Comparison of ENCODE assay signal across 23 cellular contexts in genomic region chr19:6359942-6360341, GRCh38. TPM values are rescaled to one million over a fixed set of nuclear protein-coding genes. Genes with fewer than 3 reads are reported as not detected.
A peak's percentile ranks its signal among the peaks of the same experiment; 100 is the strongest.
DNase-seq lines count a peak whose midpoint lies in the region; ATAC-seq and TF ChIP-seq lines count a peak whose summit lies in the region.
"Had no signal": no experiment of that assay in that cellular context is flagged by ENCODE, and none has a peak within 500 bp of the region (broad histone marks: within the 10 kb centered on the region; RNA-seq: fewer than 3 reads in every experiment).

No MANE protein-coding gene starts in this region.

- H3K9me3 ChIP-seq in T-helper 17 cell (ENCODE audit: control insufficient read depth, low read length, poor library complexity, severe bottlenecking) (no peaks in the 10 kb centered on the region), aorta (ENCODE audit: control insufficient read depth, low read length) (no peaks in the 10 kb centered on the region)
- H3K9me3 ChIP-seq: Peyer's patch had no signal

- H3K27ac Mint-ChIP-seq in natural killer cell, result peak overlapping the region in 1 of 2 donors; percentile 16
- no peak overlapping the region for H3K27ac Mint-ChIP-seq in natural killer cell treated with Interleukin-12 subunit alpha and Interleukin-12 subunit beta and Interleukin-15 and Interleukin-18, amount 100 ng/mL, for 72 hours
- no peak overlapping the region for H3K27ac Mint-ChIP-seq in T-helper 17 cell
- H3K27ac Mint-ChIP-seq in immature natural killer cell, result peak overlapping the region in 1 of 6 donors; percentile 21
- H3K27ac Mint-ChIP-seq: HFFc6 had no signal

- H3K36me3 Mint-ChIP-seq in natural killer cell, result no peaks in the 10 kb centered on the region
- no peaks in the 10 kb centered on the region for H3K36me3 Mint-ChIP-seq in natural killer cell treated with Interleukin-12 subunit alpha and Interleukin-12 subunit beta and Interleukin-15 and Interleukin-18, amount 100 ng/mL, for 72 hours
- H3K36me3 Mint-ChIP-seq in T-helper 17 cell (ENCODE audit: low read depth), result peaks cover 5% of the 10 kb centered on the region
- no peaks in the 10 kb centered on the region for H3K36me3 Mint-ChIP-seq in immature natural killer cell

- ATAC-seq in natural killer cell (no peak), T-helper 17 cell (no peak), aorta (ENCODE audit: low FRiP score) (no peak), GM21576 (IDR thresholded peaks at IDR 0.05; ENCODE audit: unreplicated experiment) (no peak)
- no peak for ATAC-seq in natural killer cell treated with Interleukin-12 subunit alpha and Interleukin-12 subunit beta and Interleukin-15 and Interleukin-18, amount 100 ng/mL, for 72 hours

- peak overlapping the region; percentile 4 for H3K4me3 Mint-ChIP-seq in natural killer cell
- no peak overlapping the region for H3K4me3 Mint-ChIP-seq in natural killer cell treated with Interleukin-12 subunit alpha and Interleukin-12 subunit beta and Interleukin-15 and Interleukin-18, amount 100 ng/mL, for 72 hours
- H3K4me3 Mint-ChIP-seq in T-helper 17 cell, result peak overlapping the region; percentile 63
- H3K4me3 Mint-ChIP-seq in immature natural killer cell, result peak overlapping the region in 3 of 5 donors; percentile 5 to 31 (median 30)

- no peak for TF ChIP-seq CTCF in natural killer cell (IDR thresholded peaks at IDR 0.05)

- no peaks in the 10 kb centered on the region for H3K27me3 ChIP-seq in aorta (ENCODE audit: control insufficient read depth in 1 of 2, insufficient read depth in 2 of 2, low read length in 1 of 2)
- H3K27me3 ChIP-seq: Peyer's patch had no signal

- H3K36me3 ChIP-seq in aorta (ENCODE audit: control insufficient read depth in 1 of 2, insufficient read depth in 2 of 2, low read length in 1 of 2), result peaks cover 0 to 3% of the 10 kb centered on the region in 2 donors

- H3K27me3 Mint-ChIP-seq in natural killer cell (ENCODE audit: low read depth in 2 of 2) (peaks cover 0 to 3% of the 10 kb centered on the region in 2 donors), T-helper 17 cell (no peaks in the 10 kb centered on the region), immature natural killer cell (ENCODE audit: low read depth in 3 of 3) (peaks cover 1 to 3% (median 2%) of the 10 kb centered on the region in 3 donors)
- H3K27me3 Mint-ChIP-seq in natural killer cell treated with Interleukin-12 subunit alpha and Interleukin-12 subunit beta and Interleukin-15 and Interleukin-18, amount 100 ng/mL, for 72 hours, result no peaks in the 10 kb centered on the region

- H3K4me1 ChIP-seq in aorta (ENCODE audit: control insufficient read depth in 1 of 2, insufficient read depth in 2 of 2, low read length in 2 of 2), result no peaks in the 10 kb centered on the region

- no peaks in the 10 kb centered on the region for H3K9me3 Mint-ChIP-seq in natural killer cell
- no peaks in the 10 kb centered on the region for H3K9me3 Mint-ChIP-seq in natural killer cell treated with Interleukin-12 subunit alpha and Interleukin-12 subunit beta and Interleukin-15 and Interleukin-18, amount 100 ng/mL, for 72 hours
- no peaks in the 10 kb centered on the region for H3K9me3 Mint-ChIP-seq in immature natural killer cell
- H3K9me3 Mint-ChIP-seq: HFFc6 had no signal

- WGBS in aorta, 2 donors, result 90 to 93% methylated on average over 2 of the region's 2 CpGs

- intact Hi-C loops in natural killer cell (cut with micrococcal nuclease), result loop anchor here (2.0 kb wide), 1 partner anchor 65 kb away; the partner anchor contains the start of gene KHSRP
- intact Hi-C loops in aorta (cut with DNase I), result loop anchor here in 1 of 2 donors (10.0 kb wide), 1 partner anchor 85 kb away; the partner anchor contains the start of gene MLLT1

- DNase-seq in natural killer cell (no peak), T-helper 17 cell (no peak), immature natural killer cell (no peak), aorta (no peak), NCI-H2196 treated with DMSO at 0.1 percent for 48 hours (lab: John Stamatoyannopoulos, UW; ENCODE audit: unreplicated experiment) (no peak)
- no peak for DNase-seq in natural killer cell treated with Interleukin-12 subunit alpha and Interleukin-12 subunit beta and Interleukin-15 and Interleukin-18, amount 100 ng/mL, for 72 hours (ENCODE audit: low spot score)
- DNase-seq: ACHN, AML-193, DMS 273 treated with DMSO at 0.1 percent for 48 hours, DMS79 treated with DMSO at 0.1 percent for 48 hours, H7, HFFc6, Kasumi-1, NCI-H1694, NCI-H2081, NCI-H2171, NCI-H524 treated with DMSO at 0.1 percent for 48 hours, NCI-H82, Peyer's patch had no signal

- no peak overlapping the region for H3K27ac ChIP-seq in aorta (ENCODE audit: low read depth in 1 of 2, low read length in 2 of 2)
- H3K27ac ChIP-seq: C4-2B, Peyer's patch had no signal

- no peak overlapping the region for H3K4me3 ChIP-seq in aorta (ENCODE audit: low read length in 2 of 2)
- H3K4me3 ChIP-seq: Peyer's patch had no signal

- H3K4me1 Mint-ChIP-seq in natural killer cell, result peaks cover 4 to 12% of the 10 kb centered on the region in 2 donors
- H3K4me1 Mint-ChIP-seq in natural killer cell treated with Interleukin-12 subunit alpha and Interleukin-12 subunit beta and Interleukin-15 and Interleukin-18, amount 100 ng/mL, for 72 hours (ENCODE audit: low read depth in 2 of 2), result peaks cover 12% of the 10 kb centered on the region in 2 donors
- peaks cover 14% of the 10 kb centered on the region for H3K4me1 Mint-ChIP-seq in T-helper 17 cell
- peaks cover 12 to 16% of the 10 kb centered on the region in 2 donors for H3K4me1 Mint-ChIP-seq in immature natural killer cell

RNA-seq across cellular contexts. Expression of gene CLPP, which starts 1.4 kb away (rescaled TPM):
- 10 to 100 TPM; 40.8 to 61.4 (median 46.1) TPM for total RNA-seq in natural killer cell
- total RNA-seq in natural killer cell treated with Interleukin-12 subunit alpha and Interleukin-12 subunit beta and Interleukin-15 and Interleukin-18, amount 100 ng/mL, for 72 hours, result 100 to 1,000 TPM; 115 to 146 TPM
- 10 to 100 TPM; 75.9 to 82.7 TPM for total RNA-seq in T-helper 17 cell
- 100 to 1,000 TPM; 102 to 184 (median 119) TPM for polyA plus RNA-seq in immature natural killer cell
- 10 to 100 TPM; 46.7 to 47.8 TPM for total RNA-seq in aorta
- 10 to 100 TPM; 44.8 to 52.9 TPM for polyA plus RNA-seq in aorta

RNA-seq across cellular contexts. Expression of gene ALKBH7, which starts 12.7 kb away (rescaled TPM):
- total RNA-seq in natural killer cell, result 10 to 100 TPM; 23.7 to 30.4 (median 25.9) TPM
- 10 to 100 TPM; 29.2 to 31.3 TPM for total RNA-seq in natural killer cell treated with Interleukin-12 subunit alpha and Interleukin-12 subunit beta and Interleukin-15 and Interleukin-18, amount 100 ng/mL, for 72 hours
- total RNA-seq in T-helper 17 cell, result 10 to 100 TPM; 44.1 to 47.6 TPM
- 10 to 100 TPM; 47.6 to 96.4 (median 51.4) TPM for polyA plus RNA-seq in immature natural killer cell
- total RNA-seq in aorta, result 10 to 100 TPM; 36.5 to 44.6 TPM
- polyA plus RNA-seq in aorta, result 100 to 1,000 TPM in 1 of 2 donors, 10 to 100 TPM in 1; 87.5 to 124 TPM

RNA-seq across cellular contexts. Expression of gene PSPN, which starts 15.8 kb away (rescaled TPM):
- total RNA-seq in natural killer cell (1 to 10 TPM in 2 of 3 donors, under 1 TPM in 1; 0.82 to 1.1 (median 1.0) TPM), T-helper 17 cell (1 to 10 TPM; 1.3 to 1.5 TPM), aorta (1 to 10 TPM; 1.0 to 2.2 TPM)
- 1 to 10 TPM; 1.8 to 1.9 TPM for total RNA-seq in natural killer cell treated with Interleukin-12 subunit alpha and Interleukin-12 subunit beta and Interleukin-15 and Interleukin-18, amount 100 ng/mL, for 72 hours
- polyA plus RNA-seq in immature natural killer cell (under 1 TPM; 0.28 to 0.73 (median 0.65) TPM), aorta (1 to 10 TPM in 1 of 2 donors, under 1 TPM in 1; 0.95 to 1.1 TPM)

RNA-seq across cellular contexts. Expression of gene ACER1, which starts 26.5 kb away (rescaled TPM):
- total RNA-seq in natural killer cell, result under 1 TPM in 2 of 3 donors, not detected in 1; 0.25 to 0.35 TPM
- not detected for total RNA-seq in natural killer cell treated with Interleukin-12 subunit alpha and Interleukin-12 subunit beta and Interleukin-15 and Interleukin-18, amount 100 ng/mL, for 72 hours
- 1 to 10 TPM in 1 of 2 donors, under 1 TPM in 1; 0.99 to 1.5 TPM for total RNA-seq in T-helper 17 cell
- polyA plus RNA-seq in immature natural killer cell, result under 1 TPM in 2 of 3 donors, not detected in 1; 0.54 to 0.63 TPM
- not detected for total RNA-seq in aorta
- polyA plus RNA-seq in aorta, result under 1 TPM in 1 of 2 donors, not detected in 1; 0.10 TPM
- total RNA-seq: H7, HFFc6, MCF 10A, OCI-LY7 had no signal

RNA-seq across cellular contexts. Expression of gene GTF2F1, which starts 33.0 kb away (rescaled TPM):
- total RNA-seq in natural killer cell (10 to 100 TPM; 56.6 to 63.9 (median 63.9) TPM), T-helper 17 cell (10 to 100 TPM; 67.2 to 68.7 TPM), aorta (10 to 100 TPM; 35.7 to 45.2 TPM)
- 10 to 100 TPM; 71.1 to 72.6 TPM for total RNA-seq in natural killer cell treated with Interleukin-12 subunit alpha and Interleukin-12 subunit beta and Interleukin-15 and Interleukin-18, amount 100 ng/mL, for 72 hours
- polyA plus RNA-seq in immature natural killer cell (10 to 100 TPM; 11.0 to 29.8 (median 11.5) TPM), aorta (10 to 100 TPM; 41.7 to 59.4 TPM)
